Comparison of ENCODE assay signal across 1 cellular context in the genomic region with DNA sequence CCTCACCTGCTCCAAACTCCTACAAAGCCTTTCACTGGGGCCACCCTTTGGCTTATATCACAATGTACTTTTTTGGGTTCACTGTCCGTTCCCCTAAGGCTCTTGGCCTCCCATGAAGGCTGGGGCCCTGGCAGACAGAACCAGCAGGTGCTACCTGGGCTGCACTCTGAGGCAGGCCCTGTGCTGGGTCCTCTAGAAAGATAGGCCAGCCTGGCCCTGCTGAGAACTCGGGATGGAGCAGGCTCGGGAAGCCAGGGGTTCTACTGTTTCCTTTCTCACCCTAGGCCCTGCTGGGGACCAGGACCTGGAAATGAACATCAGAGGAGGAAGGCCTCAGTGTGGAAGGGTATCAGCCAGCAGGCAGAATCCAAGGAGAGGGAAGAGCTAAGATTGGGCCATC.
TF ChIP-seq lines count a peak whose summit lies in the region.

No MANE protein-coding gene starts in this region.

TF ChIP-seq in IMR-90, 13 proteins besides CTCF, POLR2A, EP300 and RAD21:
- TF ChIP-seq NFE2L2 (IDR thresholded peaks at IDR 0.05; ENCODE audit: low read depth, low read length), result no peak
- no peak for TF ChIP-seq MAZ (IDR thresholded peaks at IDR 0.05; ENCODE audit: borderline replicate concordance, low read depth, low read length)
- no peak for TF ChIP-seq CHD1 (IDR thresholded peaks at IDR 0.05; ENCODE audit: low read depth, low read length)
- TF ChIP-seq, protein P1, sequence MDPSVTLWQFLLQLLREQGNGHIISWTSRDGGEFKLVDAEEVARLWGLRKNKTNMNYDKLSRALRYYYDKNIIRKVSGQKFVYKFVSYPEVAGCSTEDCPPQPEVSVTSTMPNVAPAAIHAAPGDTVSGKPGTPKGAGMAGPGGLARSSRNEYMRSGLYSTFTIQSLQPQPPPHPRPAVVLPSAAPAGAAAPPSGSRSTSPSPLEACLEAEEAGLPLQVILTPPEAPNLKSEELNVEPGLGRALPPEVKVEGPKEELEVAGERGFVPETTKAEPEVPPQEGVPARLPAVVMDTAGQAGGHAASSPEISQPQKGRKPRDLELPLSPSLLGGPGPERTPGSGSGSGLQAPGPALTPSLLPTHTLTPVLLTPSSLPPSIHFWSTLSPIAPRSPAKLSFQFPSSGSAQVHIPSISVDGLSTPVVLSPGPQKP (IDR thresholded peaks at IDR 0.05; ENCODE audit: borderline replicate concordance, low read depth, low read length), result no peak
- no peak for TF ChIP-seq RFX5 (IDR thresholded peaks at IDR 0.05; ENCODE audit: low read depth, low read length)
- TF ChIP-seq, protein P2, sequence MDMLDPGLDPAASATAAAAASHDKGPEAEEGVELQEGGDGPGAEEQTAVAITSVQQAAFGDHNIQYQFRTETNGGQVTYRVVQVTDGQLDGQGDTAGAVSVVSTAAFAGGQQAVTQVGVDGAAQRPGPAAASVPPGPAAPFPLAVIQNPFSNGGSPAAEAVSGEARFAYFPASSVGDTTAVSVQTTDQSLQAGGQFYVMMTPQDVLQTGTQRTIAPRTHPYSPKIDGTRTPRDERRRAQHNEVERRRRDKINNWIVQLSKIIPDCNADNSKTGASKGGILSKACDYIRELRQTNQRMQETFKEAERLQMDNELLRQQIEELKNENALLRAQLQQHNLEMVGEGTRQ (IDR thresholded peaks at IDR 0.05; ENCODE audit: low read depth, low read length), result no peak
- no peak for TF ChIP-seq BHLHE40 (IDR thresholded peaks at IDR 0.05; ENCODE audit: low read depth, low read length)
- TF ChIP-seq MAFK (IDR thresholded peaks at IDR 0.05; ENCODE audit: low read depth, low read length), result no peak
- no peak for TF ChIP-seq FOS (IDR thresholded peaks at IDR 0.05; ENCODE audit: low read depth, low read length)
- no peak for TF ChIP-seq CEBPB (IDR thresholded peaks at IDR 0.05; ENCODE audit: low read depth, low read length)
- no peak for TF ChIP-seq SMC3 (IDR thresholded peaks at IDR 0.05; ENCODE audit: low read depth, low read length)
TF ChIP-seq in IMR-90: peak in this region for 0.
